Comparison of ENCODE assay signal across 9 cellular contexts in genomic region chr11:72867970-72868369, GRCh38.
"Had no signal": no experiment of that assay in that cellular context is flagged by ENCODE, and none has a peak within 500 bp of the region (broad histone marks: within the 10 kb centered on the region; RNA-seq: fewer than 3 reads in every experiment).

No MANE protein-coding gene starts in this region.

- FAIRE-seq: H1, H54 had no signal

- H3K27ac Mint-ChIP-seq: GM23338, HFFc6 had no signal

- H3K4me2 ChIP-seq: GM23338 had no signal

- ATAC-seq: GM23338 had no signal

- H3K4me1 Mint-ChIP-seq: GM23338 had no signal

- H3K9me3 Mint-ChIP-seq: GM23338, H9, HFFc6 had no signal

- H2AFZ ChIP-seq: GM23338 had no signal

- H3K4me3 ChIP-seq: GM23338 had no signal

- H3K27ac ChIP-seq: HL-60 had no signal

- H3K4me3 Mint-ChIP-seq: GM23338, H9, HFFc6 had no signal

- DNase-seq: H9, HCEC 1CT, HFFc6, IMR-90, KBM-7 had no signal
